In the genomic region with DNA sequence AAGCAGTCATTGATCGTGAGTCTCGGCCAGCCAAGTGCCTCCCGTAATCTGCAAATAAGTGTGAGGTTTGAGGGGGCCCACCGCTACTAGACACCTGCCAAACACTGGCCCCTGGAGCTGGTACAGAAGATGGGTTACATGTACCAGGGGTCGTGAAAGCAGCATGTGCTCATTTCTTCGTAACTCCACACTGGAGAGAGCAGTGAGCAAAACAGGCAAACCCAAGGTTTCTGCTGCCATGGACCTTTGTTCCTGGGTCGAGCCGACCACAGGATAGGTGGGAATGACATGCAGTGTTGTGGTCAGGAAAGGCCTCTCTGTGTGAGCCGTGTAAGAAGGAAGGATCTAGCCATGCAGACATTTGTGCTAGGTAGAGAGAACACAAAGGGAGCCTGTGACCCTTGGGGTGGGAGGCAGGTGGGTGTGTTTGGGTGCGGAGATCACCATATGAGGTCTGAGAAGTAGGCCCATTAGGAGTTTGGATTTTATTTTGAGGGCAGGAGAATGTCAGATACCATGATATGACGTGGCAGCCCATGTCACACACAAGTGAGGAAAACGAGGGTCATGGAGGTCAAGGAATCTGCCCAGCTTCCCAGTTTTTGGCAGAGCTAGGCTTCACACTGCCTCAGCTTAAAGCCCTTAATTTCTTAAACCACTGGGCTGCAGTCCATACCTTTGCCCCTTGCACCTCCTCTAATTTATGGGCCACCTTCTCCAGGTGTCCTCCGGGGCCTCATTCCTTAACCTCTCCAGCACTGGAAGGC, we compare ENCODE assay signal across 8 cellular contexts. TPM values are rescaled to one million over a fixed set of nuclear protein-coding genes. Genes with fewer than 3 reads are reported as not detected.
DNase-seq lines count a peak whose midpoint lies in the region; TF ChIP-seq lines count a peak whose summit lies in the region.

No MANE protein-coding gene starts in this region.

- H3K9me3 ChIP-seq in iPS-18c (ENCODE audit: control insufficient read depth, insufficient read depth, low read length) = no peaks in the 10 kb centered on the region

- POLR2A ChIA-PET in HEK293T (lab: Yijun Ruan, JAX) = interaction anchor here (0.6 to 2.8 kb wide), 7 partner anchors 10 to 54 kb away, joined by 3 to 15 read pairs (median 5); a partner anchor contains a TSS

- H3K4me3 ChIP-seq in iPS-18c (ENCODE audit: insufficient read depth, low read depth, low read length) = peak overlapping the region; percentile 83

- no peaks in the 10 kb centered on the region for H3K9me3 Mint-ChIP-seq in activated naive CD4-positive, alpha-beta T cell treated with anti-CD3 and anti-CD28 coated beads, Interleukin-2, amount 50 U/mL, for 24 hours
- no peaks in the 10 kb centered on the region for H3K9me3 Mint-ChIP-seq in stimulated activated naive CD8-positive, alpha-beta T cell treated with anti-CD3 and anti-CD28 coated beads, Interleukin-15, Interleukin-2, amounts not matched to agents 100 ng/mL and 50 ng/mL, for 24 hours

- DNase-seq in DMS 273 (lab: John Stamatoyannopoulos, UW; ENCODE audit: unreplicated experiment) (peak; percentile 40), DMS 273 treated with DMSO at 0.1 percent for 48 hours (lab: John Stamatoyannopoulos, UW) (no peak), HT-29 (ENCODE audit: low spot score) (peak; percentile 84), HEK293T (ENCODE audit: extremely low spot score) (no peak), middle frontal gyrus (ENCODE audit: extremely low spot score, low spot score) (no peak)

- CTCF ChIA-PET in HEK293T (lab: Yijun Ruan, JAX) = interaction anchor here (0.6 to 2.1 kb wide), 8 partner anchors 10 to 533 kb away, joined by 3 to 9 read pairs (median 4); no protein-coding TSS in a partner anchor

- peak overlapping the region; percentile 94 for H3K4me3 Mint-ChIP-seq in activated naive CD4-positive, alpha-beta T cell treated with anti-CD3 and anti-CD28 coated beads, Interleukin-2, amount 50 U/mL, for 24 hours
- H3K4me3 Mint-ChIP-seq in stimulated activated naive CD8-positive, alpha-beta T cell treated with anti-CD3 and anti-CD28 coated beads, Interleukin-15, Interleukin-2, amounts not matched to agents 100 ng/mL and 50 ng/mL, for 24 hours = peak overlapping the region; percentile 92

- peaks cover 16% of the 10 kb centered on the region for H3K36me3 Mint-ChIP-seq in activated naive CD4-positive, alpha-beta T cell treated with anti-CD3 and anti-CD28 coated beads, Interleukin-2, amount 50 U/mL, for 24 hours
- H3K36me3 Mint-ChIP-seq in stimulated activated naive CD8-positive, alpha-beta T cell treated with anti-CD3 and anti-CD28 coated beads, Interleukin-15, Interleukin-2, amounts not matched to agents 100 ng/mL and 50 ng/mL, for 24 hours (ENCODE audit: low read depth) = peaks cover 49% of the 10 kb centered on the region

- H3K27me3 Mint-ChIP-seq in activated naive CD4-positive, alpha-beta T cell treated with anti-CD3 and anti-CD28 coated beads, Interleukin-2, amount 50 U/mL, for 24 hours = no peaks in the 10 kb centered on the region
- no peaks in the 10 kb centered on the region for H3K27me3 Mint-ChIP-seq in stimulated activated naive CD8-positive, alpha-beta T cell treated with anti-CD3 and anti-CD28 coated beads, Interleukin-15, Interleukin-2, amounts not matched to agents 100 ng/mL and 50 ng/mL, for 24 hours

- peaks cover 32% of the 10 kb centered on the region for H3K4me1 Mint-ChIP-seq in activated naive CD4-positive, alpha-beta T cell treated with anti-CD3 and anti-CD28 coated beads, Interleukin-2, amount 50 U/mL, for 24 hours
- H3K4me1 Mint-ChIP-seq in stimulated activated naive CD8-positive, alpha-beta T cell treated with anti-CD3 and anti-CD28 coated beads, Interleukin-15, Interleukin-2, amounts not matched to agents 100 ng/mL and 50 ng/mL, for 24 hours (ENCODE audit: low read depth) = peaks cover 51% of the 10 kb centered on the region

- H3K27ac Mint-ChIP-seq in activated naive CD4-positive, alpha-beta T cell treated with anti-CD3 and anti-CD28 coated beads, Interleukin-2, amount 50 U/mL, for 24 hours = peak overlapping the region; percentile 96
- peak overlapping the region; percentile 96 for H3K27ac Mint-ChIP-seq in stimulated activated naive CD8-positive, alpha-beta T cell treated with anti-CD3 and anti-CD28 coated beads, Interleukin-15, Interleukin-2, amounts not matched to agents 100 ng/mL and 50 ng/mL, for 24 hours

TF ChIP-seq in HEK293T, 16 proteins besides CTCF, POLR2A, EP300 and RAD21:
- TF ChIP-seq FOXA1 (IDR thresholded peaks at IDR 0.05) = no peak
- no peak for TF ChIP-seq BHLHE40 (IDR thresholded peaks at IDR 0.05; ENCODE audit: borderline replicate concordance)

RNA-seq across cellular contexts. Expression of a gene that starts 0.9 kb away (rescaled TPM):
- 405 and 541 TPM in 2 replicates for total RNA-seq in HT-29 (2014; rRNA removed; shearing (Covaris generic))

RNA-seq across cellular contexts. Expression of a gene that starts 25.0 kb away (rescaled TPM):
- 45.1 and 62.7 TPM in 2 replicates for total RNA-seq in HT-29 (2014; rRNA removed; shearing (Covaris generic))

Comparison
In these comparisons a context has a peak if more than half of its experiments do, and no peak if none do; other contexts are left out.
1. DNase-seq: peak in DMS 273 (single experiment) and HT-29 (single experiment); none in DMS 273 treated with DMSO at 0.1 percent for 48 hours (single experiment), HEK293T (single experiment) and middle frontal gyrus (single experiment).